1 cellular context compared by ENCODE assay signal in genomic region chr18:58361212-58361611, GRCh38.
TF ChIP-seq lines count a peak whose summit lies in the region.

No MANE protein-coding gene starts in this region.

TF ChIP-seq in GM23338, 12 proteins besides CTCF, POLR2A, EP300 and RAD21 (continued from another document):
- TF ChIP-seq EZH2 (IDR thresholded peaks at IDR 0.05; ENCODE audit: low read depth, unreplicated experiment) (no peak), ZNF331 (CRISPR knock-in tag; IDR thresholded peaks at IDR 0.05; ENCODE audit: low read depth) (no peak), REST (IDR thresholded peaks at IDR 0.05; ENCODE audit: unreplicated experiment) (no peak), ZNF114 (CRISPR knock-in tag; IDR thresholded peaks at IDR 0.05) (no peak), POLR2AphosphoS5 (IDR thresholded peaks at IDR 0.05; ENCODE audit: low read depth) (no peak), CREB1 (CRISPR knock-in tag; IDR thresholded peaks at IDR 0.05; ENCODE audit: low read depth) (no peak)
TF ChIP-seq in GM23338: peak in this region for 0.
